8 cellular contexts compared by ENCODE assay signal in the genomic region with DNA sequence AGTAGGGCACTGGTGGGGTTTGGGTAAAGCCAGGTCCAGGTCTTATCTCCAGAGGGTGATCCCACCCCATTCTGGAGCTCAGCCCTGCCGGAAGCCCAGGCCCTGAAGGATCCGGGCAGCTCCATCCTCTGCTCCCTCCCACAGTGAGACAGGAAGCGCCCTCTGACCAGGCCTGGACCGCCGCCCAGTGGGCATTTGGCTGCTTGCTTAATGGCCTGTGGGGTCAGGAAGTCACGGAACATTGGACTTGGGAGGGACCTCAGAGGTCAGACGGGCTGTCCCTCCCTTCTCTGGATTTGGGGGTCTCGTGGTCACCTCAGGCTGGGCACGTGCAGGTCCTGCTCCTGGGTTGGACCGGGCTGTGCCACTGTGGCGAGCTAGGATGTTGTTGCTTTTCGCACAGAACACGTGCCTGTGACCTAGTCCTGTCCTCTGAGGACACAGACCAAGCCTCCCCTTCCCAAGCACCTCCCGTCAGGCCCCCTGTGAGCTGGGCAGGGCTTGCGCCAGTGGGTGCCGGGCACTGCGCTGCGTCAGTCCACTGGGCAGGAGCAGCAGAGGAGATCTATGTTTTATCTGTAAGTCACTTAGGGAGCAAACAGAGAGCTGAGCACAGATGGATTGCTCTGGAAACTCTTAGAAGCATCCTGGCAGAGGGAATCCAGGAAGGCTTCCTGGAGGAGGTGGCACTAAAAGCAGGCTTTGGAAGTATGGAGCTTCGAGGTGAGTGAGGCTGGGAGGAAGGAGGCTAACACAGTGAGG. TPM values are rescaled to one million over a fixed set of nuclear protein-coding genes. Genes with fewer than 3 reads are reported as not detected.
A peak's percentile ranks its signal among the peaks of the same experiment; 100 is the strongest.
DNase-seq lines count a peak whose midpoint lies in the region; ATAC-seq, FAIRE-seq and TF ChIP-seq lines count a peak whose summit lies in the region.

No MANE protein-coding gene starts in this region.

- H3K27me3 ChIP-seq in IMR-90 (ENCODE audit: control insufficient read depth, insufficient read depth, low read length) = no peaks in the 10 kb centered on the region
- H3K27me3 ChIP-seq in K562 (ENCODE audit: control insufficient read depth in 2 of 2, insufficient read depth in 2 of 2, low read length in 2 of 2) = no peaks in the 10 kb centered on the region
- H3K27me3 ChIP-seq in liver (ENCODE audit: control insufficient read depth in 4 of 4, insufficient read depth in 4 of 4, low read length in 3 of 4) = no peaks in the 10 kb centered on the region

- peak; percentile 74 for FAIRE-seq in K562 (lab: Jason Lieb, UNC)

- H3K4me3 ChIP-seq in IMR-90 (ENCODE audit: insufficient read depth, low read depth, low read length) = no peak overlapping the region
- H3K4me3 ChIP-seq in K562 = peak overlapping the region; percentile 43; the same call in 1 of the 2 replicates
- peak overlapping the region in 2 of 3 donors; percentile 7 to 25 for H3K4me3 ChIP-seq in liver (ENCODE audit: low read depth in 1 of 3, low read length in 3 of 3)

- no peaks in the 10 kb centered on the region for H3K36me3 ChIP-seq in IMR-90 (ENCODE audit: control insufficient read depth, insufficient read depth, low read length)
- H3K36me3 ChIP-seq in K562 (ENCODE audit: control insufficient read depth, insufficient read depth, low read length) = peaks cover 68% of the 10 kb centered on the region
- no peaks in the 10 kb centered on the region for H3K36me3 ChIP-seq in liver (ENCODE audit: control insufficient read depth in 4 of 4, insufficient read depth in 3 of 4, low read depth in 1 of 4, low read length in 3 of 4)

- no peak overlapping the region for H2BK5ac ChIP-seq in IMR-90 (ENCODE audit: low read depth, low read length, poor library complexity, severe bottlenecking)

- dilution Hi-C loops in IMR-90 (cut with HindIII; ENCODE audit: low sequenced_read_pairs, unreplicated experiment) = no loop called here

- intact Hi-C loops in IMR-90 (cut with micrococcal nuclease) (no loop called here), K562 (cut with micrococcal nuclease) (loop anchor here (1.0 to 10.0 kb wide), 3 partner anchors 8 to 229 kb away; no protein-coding TSS in a partner anchor)

- WGBS in IMR-90 (ENCODE audit: extremely low coverage in 2 of 2, insufficient read length in 1 of 2), 2 experiments = 66% methylated on average over 8 of the region's 19 CpGs; no CpG with 5 or more reads in 1 of the 2 experiments
- 47% methylated on average over 19 of the region's 19 CpGs for WGBS in K562 (ENCODE audit: insufficient coverage, low coverage, missing lambda C conversion rate)
- 15% methylated on average over 19 of the region's 19 CpGs for WGBS in liver

- H2BK15ac ChIP-seq in IMR-90 (ENCODE audit: low read depth, low read length) = no peak overlapping the region

- no peak overlapping the region for H3K18ac ChIP-seq in IMR-90 (ENCODE audit: low read depth, low read length)

- TF ChIP-seq RAD21 in IMR-90 (IDR thresholded peaks at IDR 0.05; ENCODE audit: low read length) = 0 out of 2 replicates have a peak, but pooled peaks have one; percentile 16
- TF ChIP-seq RAD21 in K562 (CRISPR knock-in tag; conservative IDR thresholded peaks at IDR 0.05 in 1 of 2, IDR thresholded peaks at IDR 0.05 in 1 of 2) = peak; percentile 93 to 94
- peak; percentile 67 to 73 for TF ChIP-seq RAD21 in liver (IDR thresholded peaks at IDR 0.05)

- no peak overlapping the region for H2BK120ac ChIP-seq in IMR-90 (ENCODE audit: low read depth, low read length)

- no peak overlapping the region for H2BK20ac ChIP-seq in IMR-90 (ENCODE audit: low read depth, low read length)

- peaks cover 100% of the 10 kb centered on the region for H3K79me2 ChIP-seq in K562 (ENCODE audit: control insufficient read depth, insufficient read depth, low read length)

- peak overlapping the region; percentile 54 for H2AK5ac ChIP-seq in IMR-90 (ENCODE audit: low read depth, low read length)

- H4K5ac ChIP-seq in IMR-90 (ENCODE audit: low read depth, low read length) = peak overlapping the region; percentile 48

- H2AFZ ChIP-seq in IMR-90 (replicated peaks; ENCODE audit: low read length, poor library complexity) = peak overlapping the region; percentile 40
- no peak overlapping the region for H2AFZ ChIP-seq in K562 (ENCODE audit: low read depth, low read length)

- H3K4me2 ChIP-seq in IMR-90 (ENCODE audit: low read depth, low read length) (no peak overlapping the region; the same call in 1 of the 2 replicates), K562 (ENCODE audit: insufficient read depth, low read length) (peak overlapping the region; percentile 89)

- TF ChIP-seq CTCF in IMR-90 (conservative IDR thresholded peaks at IDR 0.05; ENCODE audit: low read depth, low read length) (no peak), K562 (IDR thresholded peaks at IDR 0.05 in 2 of 3, conservative IDR thresholded peaks at IDR 0.05 in 1 of 3; ENCODE audit: insufficient read depth in 2 of 3, low read depth in 1 of 3, low read length in 3 of 3) (peak; percentile 77 to 84 (median 83)), liver (IDR thresholded peaks at IDR 0.05; ENCODE audit: low read depth, low read length, missing input control) (peak; percentile 26)

- 0 out of 2 replicates have a peak overlapping the region, but pooled peaks have one; percentile 45 for H3K14ac ChIP-seq in IMR-90 (replicated peaks; ENCODE audit: low read depth, low read length)

- CTCF ChIA-PET in IMR-90 (lab: Yijun Ruan, JAX) = interaction anchor here (2.0 kb wide), 1 partner anchor 10 kb away, joined by 7 read pairs; no protein-coding TSS in a partner anchor
- CTCF ChIA-PET in K562 (lab: Yijun Ruan, JAX; ENCODE audit: low intra/inter-chr PET ratio) = interaction anchor here (0.7 to 2.0 kb wide), 7 partner anchors 35 to 144 kb away, joined by 3 to 10 read pairs (median 5); no protein-coding TSS in a partner anchor

- ATAC-seq in IMR-90 (ENCODE audit: low read depth) = peak; percentile 58
- ATAC-seq in K562 = peak; percentile 24

- H4K20me1 ChIP-seq in IMR-90 (ENCODE audit: insufficient read depth, low read length) = peaks cover 90% of the 10 kb centered on the region
- peaks cover 46% of the 10 kb centered on the region for H4K20me1 ChIP-seq in K562 (replicated peaks; ENCODE audit: control insufficient read depth, insufficient read depth, low read length)

- no TSS peak for BruUV-seq in IMR-90 (replicated peaks; lab: Mats Ljungman, UMichigan)
- BruUV-seq in K562 (replicated peaks; lab: Mats Ljungman, UMichigan) = no TSS peak

- TF ChIP-seq POLR2A in IMR-90 (IDR thresholded peaks at IDR 0.05; ENCODE audit: low read depth, low read length) (no peak), K562 (conservative IDR thresholded peaks at IDR 0.05) (no peak; the same call in 1 of the 2 replicates)

- H3K56ac ChIP-seq in IMR-90 (ENCODE audit: extremely low read depth, insufficient read depth, low read length) = no peak overlapping the region

- H4K8ac ChIP-seq in IMR-90 (ENCODE audit: low read depth in 2 of 2, low read length in 2 of 2) = peak overlapping the region; percentile 29 to 59

- H3K79me1 ChIP-seq in IMR-90 (ENCODE audit: low read depth in 1 of 2, low read length in 2 of 2) = peaks cover 23 to 88% of the 10 kb centered on the region in 2 experiments; a peak in 3 of 4 replicates

- H3K4me1 ChIP-seq in IMR-90 (ENCODE audit: control insufficient read depth, insufficient read depth, low read length) (peaks cover 12% of the 10 kb centered on the region; the same call in 1 of the 2 replicates), K562 (replicated peaks in 1 of 2; ENCODE audit: control insufficient read depth in 2 of 2, insufficient read depth in 2 of 2, low read length in 2 of 2) (peaks cover 90 to 98% of the 10 kb centered on the region in 2 experiments), liver (ENCODE audit: control insufficient read depth in 4 of 4, insufficient read depth in 4 of 4, low read length in 3 of 4) (peaks cover 22 to 92% (median 72%) of the 10 kb centered on the region in 4 donors)

- H3K27ac ChIP-seq in IMR-90 (ENCODE audit: insufficient read depth, low read length) (peak overlapping the region; percentile 15; the same call in 1 of the 2 replicates), K562 (ENCODE audit: extremely low read depth, low read depth, low read length) (peak overlapping the region; percentile 97), liver (ENCODE audit: low read depth in 1 of 2, low read length in 2 of 2) (peak overlapping the region; percentile 84 to 93)

- 0 out of 2 replicates have a peak, but pooled peaks cover 12% of the 10 kb centered on the region for H3K9me1 ChIP-seq in IMR-90 (ENCODE audit: insufficient read depth, low read length)
- H3K9me1 ChIP-seq in K562 (ENCODE audit: control insufficient read depth, insufficient read depth, low read length) = peaks cover 4% of the 10 kb centered on the region

- POLR2A ChIA-PET in IMR-90 (lab: Charles Lee; ENCODE audit: unreplicated experiment) = no interaction called here
- POLR2A ChIA-PET in K562 (lab: Yijun Ruan, JAX) = interaction anchor here (0.6 to 3.4 kb wide), 16 partner anchors 9 to 508 kb away, joined by 3 to 27 read pairs (median 3); no protein-coding TSS in a partner anchor

- no peak overlapping the region for H3K23ac ChIP-seq in IMR-90 (ENCODE audit: low read depth, low read length)

- H3K4ac ChIP-seq in IMR-90 (ENCODE audit: low read depth, low read length) = peak overlapping the region; percentile 35; the same call in 1 of the 2 replicates

- H2AK9ac ChIP-seq in IMR-90 (replicated peaks; ENCODE audit: low read depth, low read length, poor library complexity) = peak overlapping the region; percentile 52

- in situ Hi-C loops in IMR-90 (cut with MboI; ENCODE audit: low sequenced_read_pairs) (no loop called here), K562 (cut with MboI) (no loop called here)

- H4K91ac ChIP-seq in IMR-90 (ENCODE audit: insufficient read depth, low read depth, low read length) = 0 out of 2 replicates have a peak overlapping the region, but pooled peaks have one; percentile 4

- no peak overlapping the region for H3K9ac ChIP-seq in IMR-90 (ENCODE audit: low read depth, low read length)
- H3K9ac ChIP-seq in K562 (ENCODE audit: insufficient read depth in 1 of 2, low read depth in 2 of 2, low read length in 2 of 2) = peak overlapping the region; percentile 76 to 89
- H3K9ac ChIP-seq in liver (ENCODE audit: low read depth in 1 of 2, low read length in 2 of 2) = peak overlapping the region; percentile 44 to 56

- TF ChIP-seq EP300 in K562 (IDR thresholded peaks at IDR 0.05; ENCODE audit: low read length) = peak; percentile 66

- DNase-seq in IMR-90 (peak; percentile 37), K562 (ENCODE audit: extremely low read depth in 1 of 4, low spot score in 3 of 4) (peak; percentile 69 to 93 (median 74)), stromal cell of bone marrow (ENCODE audit: low read depth) (peak; percentile 41), NOMO-1 treated with DMSO at 0.1 percent for 48 hours (lab: John Stamatoyannopoulos, UW; ENCODE audit: unreplicated experiment) (no peak), activated gamma-delta T cell (lab: John Stamatoyannopoulos, UW) (no peak), NCI-H1436 treated with DMSO at 0.1 percent for 48 hours (lab: John Stamatoyannopoulos, UW) (no peak)
- no peak for DNase-seq in activated naive CD4-positive, alpha-beta T cell treated with anti-CD3 and anti-CD28 coated beads, Interleukin-2, amount 50 U/mL, for 16 hours

- no peaks in the 10 kb centered on the region for H3K9me3 ChIP-seq in IMR-90 (ENCODE audit: control insufficient read depth, insufficient read depth, low read length)
- H3K9me3 ChIP-seq in K562 (replicated peaks; ENCODE audit: control insufficient read depth, insufficient read depth, low read depth, low read length) = no peaks in the 10 kb centered on the region
- H3K9me3 ChIP-seq in liver (ENCODE audit: control insufficient read depth in 4 of 4, low read length in 3 of 4) = no peaks in the 10 kb centered on the region

RNA-seq across cellular contexts. Expression of a gene that starts 49.4 kb away (rescaled TPM):
- total RNA-seq in IMR-90 (2012; rRNA removed) (9.4 and 14.9 TPM in 2 replicates), K562 (2014; rRNA removed) (89.1 and 104 TPM in 2 replicates), K562 (2014; rRNA removed; fragmentation: Illumina TruSeq; extraction: Trizol) (40.9 and 41.8 TPM in 2 replicates), K562 (2015; rRNA removed; fragmentation: Illumina TruSeq; extraction: Trizol) (57.9 and 60.6 TPM in 2 replicates), K562 (2021) (208 and 244 TPM in 2 replicates), liver (10 to 100 TPM; 35.9 to 37.7 TPM)
- polyA plus RNA-seq in IMR-90 (2012; rRNA removed) (25.5 and 30.8 TPM in 2 replicates), K562 (2011; rRNA removed) (54.2 and 64.0 TPM in 2 replicates), K562 (2014; fragmentation: Illumina TruSeq; extraction: Trizol) (116 and 138 TPM in 2 replicates), K562 (2014; fragmentation: Nextera tagmentation; extraction: Ambion mirVana) (10 to 100 TPM; 12.2 to 15.8 TPM), K562 (2014; rRNA removed) (101 and 116 TPM in 2 replicates), liver (10 to 100 TPM in 1 of 2 donors, 1 to 10 TPM in 1; 9.9 to 14.4 TPM)
- polyA plus RNA-seq in IMR-90 (2012; cell fraction: cytosol; rRNA removed) = 17.0 and 25.6 TPM in 2 replicates
- polyA plus RNA-seq in IMR-90 (2012; cell fraction: nucleus; rRNA removed; ENCODE audit: low replicate concordance) = 79.5 and 93.9 TPM in 2 replicates
- 692 and 1,066 TPM in 2 replicates for total RNA-seq in K562 (2011; cell fraction: chromatin; rRNA removed; ENCODE audit: low replicate concordance)
- total RNA-seq in K562 (2011; cell fraction: nucleolus; rRNA removed) = 409 and 435 TPM in 2 replicates
- total RNA-seq in K562 (2011; cell fraction: nucleoplasm; rRNA removed) = 438 and 467 TPM in 2 replicates
- polyA plus RNA-seq in K562 (2011; cell fraction: cytosol; rRNA removed) = 54.1 and 55.3 TPM in 2 replicates
- polyA plus RNA-seq in K562 (2011; cell fraction: nucleus; rRNA removed) = 210 and 277 TPM in 2 replicates
- polyA plus RNA-seq in K562 (2012) = 113 and 125 TPM in 2 replicates
- 61.1 and 68.8 TPM in 2 replicates for polyA minus RNA-seq in K562 (2011; rRNA and poly(A)+ RNA removed)
- polyA minus RNA-seq in K562 (2011; cell fraction: cytosol; rRNA and poly(A)+ RNA removed) = 106 and 121 TPM in 2 replicates
- polyA minus RNA-seq in K562 (2011; cell fraction: nucleus; rRNA and poly(A)+ RNA removed) = 117 and 133 TPM in 2 replicates

Comparison
In these comparisons a context has a peak if more than half of its experiments do, and no peak if none do; other contexts are left out.
1. DNase-seq: peak in IMR-90 (single experiment), K562 (4 of 4) and stromal cell of bone marrow (single experiment); none in NOMO-1 treated with DMSO at 0.1 percent for 48 hours (single experiment), activated gamma-delta T cell (single experiment), activated naive CD4-positive, alpha-beta T cell treated with anti-CD3 and anti-CD28 coated beads, Interleukin-2, amount 50 U/mL, for 16 hours (single experiment) and NCI-H1436 treated with DMSO at 0.1 percent for 48 hours (single experiment).
2. H3K27ac ChIP-seq: peak in every context shown above with its lines; median percentile 97 in K562; 88 in liver; 15 in IMR-90.